1 cellular context compared by ENCODE assay signal in genomic region chr1:162056043-162056442, GRCh38.
A peak's percentile ranks its signal among the peaks of the same experiment; 100 is the strongest.
TF ChIP-seq lines count a peak whose summit lies in the region.

No MANE protein-coding gene starts in this region.

TF ChIP-seq in HEK293, 187 proteins besides CTCF, POLR2A, EP300 and RAD21 (continued from another document):
- TF ChIP-seq ZBTB1 (tag by site-specific recombination; IDR thresholded peaks at IDR 0.05) (no peak), ZNF112 (tag by site-specific recombination; IDR thresholded peaks at IDR 0.05) (no peak), GLIS1 (tag by site-specific recombination; IDR thresholded peaks at IDR 0.05) (peak; percentile 59), ZNF580 (tag by site-specific recombination; IDR thresholded peaks at IDR 0.05) (no peak), ZBTB48 (tag by site-specific recombination; IDR thresholded peaks at IDR 0.05) (no peak), ZNF362 (tag by site-specific recombination; IDR thresholded peaks at IDR 0.05) (no peak), ZNF501 (tag by site-specific recombination; IDR thresholded peaks at IDR 0.05) (0 out of 2 replicates have a peak, but pooled peaks have one; percentile 28), ZNF354C (tag by site-specific recombination; IDR thresholded peaks at IDR 0.05; ENCODE audit: borderline replicate concordance, low read depth) (no peak), ZEB2 (tag by site-specific recombination; IDR thresholded peaks at IDR 0.05) (0 out of 2 replicates have a peak, but pooled peaks have one; percentile 16), ZNF311 (tag by site-specific recombination; IDR thresholded peaks at IDR 0.05; ENCODE audit: borderline replicate concordance) (no peak), PRDM1 (tag by site-specific recombination; IDR thresholded peaks at IDR 0.05) (no peak), TCF7L2 (IDR thresholded peaks at IDR 0.05; ENCODE audit: borderline replicate concordance, low read depth, low read length) (no peak), YY2 (tag by site-specific recombination; IDR thresholded peaks at IDR 0.05) (0 out of 2 replicates have a peak, but pooled peaks have one; percentile 17)
TF ChIP-seq in HEK293: peak in this region for 16.
